Comparison of ENCODE assay signal across 23 cellular contexts in the genomic region with DNA sequence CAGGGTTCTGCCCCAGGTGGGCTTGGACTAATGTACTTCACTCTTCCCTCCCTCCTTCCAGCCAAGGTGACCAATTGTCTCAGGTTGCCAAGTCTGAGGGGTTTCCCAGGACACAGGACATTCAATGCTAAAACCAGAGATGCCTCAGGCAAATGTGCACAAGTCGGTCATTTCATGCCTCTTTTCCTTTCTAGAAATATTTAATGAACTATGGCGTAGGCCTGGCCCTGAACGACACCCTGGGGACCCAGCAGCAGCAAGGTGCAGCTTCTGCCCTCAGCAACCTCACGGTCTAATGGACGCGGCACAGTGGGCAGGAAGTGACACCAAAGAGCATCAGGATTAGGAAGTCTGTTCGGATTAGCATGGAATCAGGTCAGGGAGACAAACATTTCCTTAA.
"Had no signal": no experiment of that assay in that cellular context is flagged by ENCODE, and none has a peak within 500 bp of the region (broad histone marks: within the 10 kb centered on the region; RNA-seq: fewer than 3 reads in every experiment).

No MANE protein-coding gene starts in this region.

- H3K36me3 ChIP-seq: esophagus squamous epithelium, gastroesophageal sphincter, left lung, neutrophil, stomach, thoracic aorta, transverse colon had no signal

- H3K9me3 Mint-ChIP-seq: nephron progenitor cell had no signal

- ATAC-seq: gastroesophageal sphincter, left lung had no signal

- H3K27me3 ChIP-seq: gastroesophageal sphincter, left lung, transverse colon had no signal

- DNase-seq: effector memory CD4-positive, alpha-beta T cell; esophagus squamous epithelium; foreskin fibroblast; glutamatergic neuron; immature natural killer cell; left lung; mesenchymal stem cell; naive B cell; nephron progenitor cell; posterior cingulate gyrus; small intestine; stimulated activated CD4-positive, alpha-beta T cell treated with anti-CD3 and anti-CD28 coated beads, Interleukin-12 subunit alpha, Interleukin-12 subunit beta, amount 100 ng/mL, for 4 hours; stimulated activated naive CD4-positive, alpha-beta T cell; stomach; substantia nigra; transverse colon had no signal

- H3K4me3 Mint-ChIP-seq: immature natural killer cell, naive B cell, nephron progenitor cell had no signal

- H3K4me1 Mint-ChIP-seq: immature natural killer cell, naive B cell had no signal

- FAIRE-seq: endometrium, keratinocyte, small intestine had no signal

- H3K9me3 ChIP-seq: esophagus squamous epithelium, gastroesophageal sphincter, left lung, neutrophil, stomach, thoracic aorta, transverse colon had no signal

- H3K36me3 Mint-ChIP-seq: immature natural killer cell had no signal

- H3K4me3 ChIP-seq: esophagus squamous epithelium, gastroesophageal sphincter, left lung, lung, stomach, thoracic aorta, transverse colon had no signal

- H3K4me1 ChIP-seq: esophagus squamous epithelium, left lung had no signal

- H3K27ac ChIP-seq: epithelial cell of prostate, esophagus squamous epithelium, gastroesophageal sphincter, left lung, neutrophil, stomach, thoracic aorta, transverse colon had no signal

- H3K27ac Mint-ChIP-seq: immature natural killer cell, nephron progenitor cell had no signal
